Comparison of ENCODE assay signal across 5 cellular contexts in genomic region chr5:180686799-180687198, GRCh38. TPM values are rescaled to one million over a fixed set of nuclear protein-coding genes. Genes with fewer than 3 reads are reported as not detected.
"Had no signal": no experiment of that assay in that cellular context is flagged by ENCODE, and none has a peak within 500 bp of the region (broad histone marks: within the 10 kb centered on the region; RNA-seq: fewer than 3 reads in every experiment).

No MANE protein-coding gene starts in this region.

RNA-seq across cellular contexts. Expression of gene FLT4, which starts 37.4 kb away (rescaled TPM):
- total RNA-seq: GM23248, H4, HT-29 had no signal
- polyA plus RNA-seq: GM23248 had no signal

RNA-seq across cellular contexts. Expression of gene OR2Y1, which starts 53.1 kb away (rescaled TPM):
- total RNA-seq: GM23248, H4, H7, HT-29, IMR-90 had no signal
- polyA plus RNA-seq: GM23248, IMR-90 had no signal
